ENCODE assay signal across 14 cellular contexts in the genomic region with DNA sequence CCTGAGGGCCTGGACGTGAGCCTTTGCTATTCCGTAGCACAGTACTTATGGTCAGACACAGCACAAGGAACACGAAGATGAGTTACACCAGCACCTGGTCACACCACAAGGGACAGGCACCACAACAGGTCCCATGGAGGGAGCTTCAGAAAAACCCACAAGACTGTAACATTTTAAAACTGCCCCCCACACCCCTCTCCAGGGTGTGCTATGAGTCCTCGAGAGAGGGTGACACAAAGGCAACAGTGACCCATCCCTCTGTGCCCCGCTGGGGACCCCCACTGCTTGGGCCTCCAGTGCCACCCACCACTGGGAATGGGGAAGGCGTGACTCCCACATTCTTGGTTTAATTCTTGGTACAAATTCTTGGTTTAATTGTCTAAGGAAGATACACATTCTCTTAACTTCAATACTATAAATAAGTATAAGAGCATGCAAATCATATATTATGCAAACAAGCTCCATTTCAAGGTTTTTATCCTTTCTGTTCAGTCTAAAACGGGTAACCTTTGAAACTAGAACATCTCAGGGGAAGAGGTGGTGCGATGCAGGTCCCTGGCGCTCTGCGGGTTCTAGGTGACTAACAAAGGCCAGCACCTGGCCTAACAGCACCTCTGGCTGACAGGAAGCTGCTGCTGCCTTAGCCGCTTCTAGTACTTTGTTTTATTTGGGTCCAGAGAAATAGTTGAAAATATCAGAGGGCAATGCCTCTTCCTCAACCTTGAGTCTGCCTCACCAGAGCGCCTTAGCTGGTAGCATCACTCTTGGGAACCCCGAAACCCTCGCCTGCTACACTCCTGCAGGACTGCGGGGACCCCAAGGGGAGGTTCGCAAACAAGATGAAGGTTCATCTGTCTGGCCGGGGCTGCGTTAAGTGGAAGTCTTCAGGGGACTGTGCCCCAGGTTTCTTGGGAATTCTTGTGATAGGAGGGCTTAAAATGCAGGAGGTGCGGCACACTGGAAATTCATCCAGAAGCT. TPM values are rescaled to one million over a fixed set of nuclear protein-coding genes. Genes with fewer than 3 reads are reported as not detected.
A peak's percentile ranks its signal among the peaks of the same experiment; 100 is the strongest.
DNase-seq lines count a peak whose midpoint lies in the region; ATAC-seq, FAIRE-seq and TF ChIP-seq lines count a peak whose summit lies in the region.
"Had no signal": no experiment of that assay in that cellular context is flagged by ENCODE, and none has a peak within 500 bp of the region (broad histone marks: within the 10 kb centered on the region; RNA-seq: fewer than 3 reads in every experiment).

No MANE protein-coding gene starts in this region.

- no peak for TF ChIP-seq POLR2A in GM12891 (IDR thresholded peaks at IDR 0.05; ENCODE audit: low read depth, low read length)

- peak; percentile 78 for DNase-seq in GM12891 (ENCODE audit: insufficient read length, low spot score)
- no peak for DNase-seq in NK-92 treated with Interleukin-12 subunit alpha and Interleukin-12 subunit beta, amount 100 ng/mL, for 24 hours (lab: John Stamatoyannopoulos, UW)
- no peak for DNase-seq in CD1c-positive myeloid dendritic cell (ENCODE audit: extremely low spot score)
- DNase-seq in stimulated activated CD4-positive, alpha-beta T cell treated with anti-CD3 and anti-CD28 coated beads, Interleukin-2, amount 100 ng/mL, for 48 hours: no peak
- no peak for DNase-seq in kidney
- DNase-seq: cortex of kidney; GM23248; hypothalamus; stimulated activated naive CD8-positive, alpha-beta T cell treated with anti-CD3 and anti-CD28 coated beads, Interleukin-15, amount 100 ng/mL, for 72 hours; T-helper 9 cell had no signal

- no peaks in the 10 kb centered on the region for H4K20me1 ChIP-seq in OCI-LY1 (ENCODE audit: insufficient read depth, low read length)

- peak overlapping the region; percentile 86 for H3K4me2 ChIP-seq in OCI-LY1 (ENCODE audit: low read length)

- no peaks in the 10 kb centered on the region for H3K9me2 ChIP-seq in OCI-LY1 (ENCODE audit: low read depth, low read length)

- no peak overlapping the region for H2AFZ ChIP-seq in OCI-LY1 (ENCODE audit: low read length)
- H2AFZ ChIP-seq: GM23248 had no signal

- peaks cover 14% of the 10 kb centered on the region for H3K79me2 ChIP-seq in OCI-LY1 (ENCODE audit: insufficient read depth, low read length)

- H3K27ac ChIP-seq in OCI-LY1 (ENCODE audit: low read depth, low read length, poor library complexity, severe bottlenecking) (peak overlapping the region; percentile 94), kidney (ENCODE audit: low read depth in 2 of 2, low read length in 2 of 2) (no peak overlapping the region)
- H3K27ac ChIP-seq: GM23248, skin epidermis had no signal

- TF ChIP-seq CTCF in OCI-LY1 (IDR thresholded peaks at IDR 0.05; ENCODE audit: low read length): no peak
- TF ChIP-seq CTCF in kidney (IDR thresholded peaks at IDR 0.05; ENCODE audit: borderline replicate concordance, extremely low read depth, insufficient read depth): no peak

- H3F3A ChIP-seq in OCI-LY1 (ENCODE audit: insufficient read depth, low read length): no peaks in the 10 kb centered on the region

- peaks cover 75% of the 10 kb centered on the region for H3K36me3 ChIP-seq in OCI-LY1 (ENCODE audit: insufficient read depth, low read length)
- H3K36me3 ChIP-seq in kidney (ENCODE audit: control insufficient read depth in 1 of 2, insufficient read depth in 2 of 2, low read length in 2 of 2): peaks cover 0 to 7% of the 10 kb centered on the region in 2 donors

- H3K4me1 ChIP-seq in OCI-LY1 (ENCODE audit: insufficient read depth, low read length, severe bottlenecking) (peaks cover 93% of the 10 kb centered on the region), kidney (ENCODE audit: control insufficient read depth in 1 of 2, insufficient read depth in 1 of 2, low read depth in 1 of 2, low read length in 2 of 2) (no peaks in the 10 kb centered on the region)

- H3K9me3 ChIP-seq in OCI-LY1 (ENCODE audit: low read length) (no peaks in the 10 kb centered on the region), kidney (ENCODE audit: control insufficient read depth in 1 of 2, low read length in 2 of 2) (no peaks in the 10 kb centered on the region)

- H3K9ac ChIP-seq in OCI-LY1 (ENCODE audit: low read length) (peak overlapping the region; percentile 81), kidney (ENCODE audit: low read length in 2 of 2) (no peak overlapping the region)
- H3K9ac ChIP-seq: GM23248 had no signal

- H3K4me3 ChIP-seq in OCI-LY1 (ENCODE audit: low read depth, low read length, poor library complexity, severe bottlenecking): peak overlapping the region; percentile 68
- H3K4me3 ChIP-seq in kidney (ENCODE audit: low read length in 2 of 2): no peak overlapping the region
- H3K4me3 ChIP-seq: GM23248, skin epidermis had no signal

- peak; percentile 78 for ATAC-seq in GM19351 (IDR thresholded peaks at IDR 0.05; ENCODE audit: unreplicated experiment)
- ATAC-seq in HG02870 (IDR thresholded peaks at IDR 0.05; ENCODE audit: unreplicated experiment): peak; percentile 56
- ATAC-seq: stimulated activated naive CD8-positive, alpha-beta T cell treated with anti-CD3 and anti-CD28 coated beads, Interleukin-15, amount 100 ng/mL, for 72 hours had no signal

- FAIRE-seq in GM12891 (lab: Jason Lieb, UNC) (peak; percentile 93), kidney (lab: Jason Lieb, UNC) (no peak)

- intact Hi-C loops in kidney (cut with DNase I): no loop called here

- H3K27me3 ChIP-seq in OCI-LY1 (ENCODE audit: insufficient read depth, low read length): no peaks in the 10 kb centered on the region

TF ChIP-seq in GM12891, 5 proteins besides CTCF, POLR2A, EP300 and RAD21:
- TF ChIP-seq TAF1 (IDR thresholded peaks at IDR 0.05; ENCODE audit: low read depth, low read length) (no peak), POU2F2 (IDR thresholded peaks at IDR 0.05; ENCODE audit: low read depth, low read length) (peak; percentile 47; the same call in 1 of the 2 replicates)

RNA-seq across cellular contexts. Expression of a gene that starts 45.7 kb away (rescaled TPM):
- 7.4 TPM for polyA plus RNA-seq in GM12891 (2012; ENCODE audit: low read depth, missing spikeins)
- 8.4 TPM for total RNA-seq in kidney
- 1.3 TPM for polyA plus RNA-seq in kidney (ENCODE audit: insufficient read depth, low read depth, low replicate concordance)
